In the genomic region with DNA sequence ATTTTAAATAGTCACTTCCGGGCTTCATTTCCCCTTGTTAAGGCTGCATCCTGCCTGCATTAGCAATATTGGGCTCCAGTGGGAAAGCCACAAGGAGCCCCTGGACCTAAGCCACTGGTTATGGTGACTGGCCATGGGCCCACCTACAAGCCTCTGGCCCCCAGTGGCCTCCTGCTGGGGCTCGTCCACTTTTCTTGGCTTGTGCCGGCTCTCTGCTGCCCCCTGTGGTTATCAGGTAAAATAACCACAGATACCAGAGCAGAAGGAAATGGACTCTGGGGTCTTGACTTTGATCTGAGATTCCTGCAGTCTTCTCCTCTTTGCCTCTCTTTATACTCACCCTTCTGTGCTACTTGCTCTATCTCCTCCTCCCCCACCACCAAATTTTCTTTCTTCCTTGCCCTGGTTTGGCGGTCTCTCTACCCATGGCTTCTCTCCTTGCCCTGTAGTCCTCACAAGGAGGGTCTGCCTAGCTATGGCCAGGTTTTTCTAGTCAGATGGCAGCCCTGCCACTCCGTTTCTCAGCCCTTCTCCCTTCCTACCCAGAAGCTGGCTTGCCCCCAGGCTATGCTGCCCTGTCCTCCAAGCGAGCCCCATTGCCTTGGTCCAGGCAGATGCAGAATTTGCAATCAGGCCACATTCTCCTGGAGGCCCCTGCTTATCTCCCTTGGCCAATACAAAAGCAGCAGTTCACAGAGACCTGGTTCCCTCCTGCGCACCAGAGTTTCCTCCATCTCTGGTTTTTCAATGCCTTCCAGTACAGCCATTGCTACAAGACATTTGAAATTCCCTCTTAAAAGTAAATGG, we compare ENCODE assay signal across 8 cellular contexts.
DNase-seq lines count a peak whose midpoint lies in the region; TF ChIP-seq lines count a peak whose summit lies in the region.

No MANE protein-coding gene starts in this region.

- H3K9me3 Mint-ChIP-seq in activated CD4-positive, alpha-beta T cell treated with anti-CD3 and anti-CD28 coated beads, Interleukin-2, amount 10 ng/mL, durations not matched to agents 24 days and 14 days: peaks cover 4% of the 10 kb centered on the region
- peaks cover 0 to 3% (median 0%) of the 10 kb centered on the region in 6 donors for H3K9me3 Mint-ChIP-seq in immature natural killer cell

- no peak overlapping the region for H3K27ac Mint-ChIP-seq in activated CD4-positive, alpha-beta T cell treated with anti-CD3 and anti-CD28 coated beads, Interleukin-2, amount 10 ng/mL, durations not matched to agents 24 days and 14 days
- peak overlapping the region in 5 of 6 donors; percentile 20 to 84 (median 70) for H3K27ac Mint-ChIP-seq in immature natural killer cell

- 56 to 66% methylated on average over 7 of the region's 7 CpGs for WGBS in testis, 2 donors

- H3K4me3 Mint-ChIP-seq in activated CD4-positive, alpha-beta T cell treated with anti-CD3 and anti-CD28 coated beads, Interleukin-2, amount 10 ng/mL, durations not matched to agents 24 days and 14 days: no peak overlapping the region
- peak overlapping the region in 2 of 5 donors; percentile 41 to 51 for H3K4me3 Mint-ChIP-seq in immature natural killer cell

- H3K4me3 ChIP-seq in astrocyte of the cerebellum (ENCODE audit: low read depth, low read length) (no peak overlapping the region), testis (no peak overlapping the region)

- H3K27me3 ChIP-seq in testis: no peaks in the 10 kb centered on the region

- TF ChIP-seq CTCF in astrocyte of the cerebellum (IDR thresholded peaks at IDR 0.05; ENCODE audit: low read depth, low read length, missing control alignments): peak; percentile 72
- peak; percentile 9 to 87 (median 61) for TF ChIP-seq CTCF in testis (IDR thresholded peaks at IDR 0.05)

- H3K36me3 ChIP-seq in testis (ENCODE audit: low read depth, missing control alignments): no peaks in the 10 kb centered on the region

- DNase-seq in activated CD4-positive, alpha-beta T cell treated with anti-CD3 and anti-CD28 coated beads, Interleukin-2, amount 10 ng/mL, durations not matched to agents 24 days and 14 days: peak; percentile 65
- DNase-seq in activated CD4-positive, alpha-beta T cell treated with anti-CD3 and anti-CD28 coated beads for 1 hour: no peak
- peak; percentile 21 for DNase-seq in MV-4-11 (lab: John Stamatoyannopoulos, UW)
- DNase-seq in astrocyte of the cerebellum (ENCODE audit: low read depth): no peak
- DNase-seq in immature natural killer cell: peak; percentile 36 to 55 (median 51)
- DNase-seq in testis: peak; percentile 37
- DNase-seq in NCI-H1105 (lab: John Stamatoyannopoulos, UW): no peak
- no peak for DNase-seq in NCI-H2227 (lab: John Stamatoyannopoulos, UW; ENCODE audit: unreplicated experiment)

- intact Hi-C loops in activated CD4-positive, alpha-beta T cell treated with anti-CD3 and anti-CD28 coated beads, Interleukin-2, amount 10 ng/mL, durations not matched to agents 24 days and 14 days (cut with micrococcal nuclease): no loop called here
- intact Hi-C loops in testis (cut with DNase I; ENCODE audit: low total_unique reads): no loop called here

- no peaks in the 10 kb centered on the region for H3K9me3 ChIP-seq in testis

- in situ Hi-C loops in astrocyte of the cerebellum (cut with HindIII; ENCODE audit: low sequenced_read_pairs): no loop called here

- H3K27me3 Mint-ChIP-seq in activated CD4-positive, alpha-beta T cell treated with anti-CD3 and anti-CD28 coated beads, Interleukin-2, amount 10 ng/mL, durations not matched to agents 24 days and 14 days: no peaks in the 10 kb centered on the region
- peaks cover 0 to 8% (median 0%) of the 10 kb centered on the region in 3 donors for H3K27me3 Mint-ChIP-seq in immature natural killer cell (ENCODE audit: low read depth in 3 of 3)

- no peaks in the 10 kb centered on the region for H3K4me1 Mint-ChIP-seq in activated CD4-positive, alpha-beta T cell treated with anti-CD3 and anti-CD28 coated beads, Interleukin-2, amount 10 ng/mL, durations not matched to agents 24 days and 14 days
- H3K4me1 Mint-ChIP-seq in immature natural killer cell: peaks cover 38 to 75% of the 10 kb centered on the region in 2 donors

- H3K36me3 Mint-ChIP-seq in activated CD4-positive, alpha-beta T cell treated with anti-CD3 and anti-CD28 coated beads, Interleukin-2, amount 10 ng/mL, durations not matched to agents 24 days and 14 days (ENCODE audit: low read depth): no peaks in the 10 kb centered on the region
- peaks cover 8 to 16% (median 11%) of the 10 kb centered on the region in 3 donors for H3K36me3 Mint-ChIP-seq in immature natural killer cell

- H3K4me1 ChIP-seq in testis: peaks cover 2% of the 10 kb centered on the region

- H3K27ac ChIP-seq in testis: no peak overlapping the region

- no peak for TF ChIP-seq POLR2A in testis (IDR thresholded peaks at IDR 0.05)

Comparison
In these comparisons a context has a peak if more than half of its experiments do, and no peak if none do; other contexts are left out.
1. DNase-seq: peak in activated CD4-positive, alpha-beta T cell treated with anti-CD3 and anti-CD28 coated beads, Interleukin-2, amount 10 ng/mL, durations not matched to agents 24 days and 14 days (single experiment), MV-4-11 (single experiment), immature natural killer cell (3 of 3) and testis (single experiment); none in activated CD4-positive, alpha-beta T cell treated with anti-CD3 and anti-CD28 coated beads for 1 hour (single experiment), astrocyte of the cerebellum (single experiment), NCI-H1105 (single experiment) and NCI-H2227 (single experiment).